In the genomic region with DNA sequence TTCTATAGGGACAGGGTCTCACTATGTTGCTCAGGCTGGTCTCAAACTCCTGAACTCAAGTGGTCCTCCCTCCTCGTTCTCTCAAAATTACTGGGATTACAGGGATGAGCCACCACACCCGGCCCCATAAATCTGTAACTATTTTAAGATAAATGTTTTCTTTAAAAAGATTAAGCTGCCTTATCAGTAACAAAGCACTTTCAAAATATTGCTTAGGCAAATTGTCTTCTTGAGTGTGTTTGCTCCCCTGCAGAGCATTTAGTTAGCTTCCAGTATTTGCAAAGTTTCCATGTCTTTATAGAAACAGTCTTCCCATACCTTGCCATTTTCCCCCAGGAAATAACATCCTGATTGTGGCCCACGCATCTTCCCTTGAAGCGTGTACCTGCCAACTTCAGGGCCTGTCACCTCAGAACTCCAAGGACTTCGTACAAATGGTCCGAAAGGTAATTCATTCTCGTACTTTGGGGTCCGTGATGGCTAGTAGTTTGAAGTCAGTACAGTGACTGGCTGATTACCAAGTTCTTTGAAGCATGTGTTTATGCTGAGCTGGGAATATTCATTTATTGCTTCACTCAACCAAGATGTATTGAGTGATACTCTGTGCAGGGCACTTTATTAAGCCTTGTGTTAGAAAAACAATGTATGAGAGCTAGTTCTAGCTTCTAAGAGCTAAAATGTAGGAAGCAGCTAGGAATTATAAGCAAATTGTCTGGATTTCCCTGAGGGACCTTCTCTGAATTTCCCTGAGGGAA, we compare ENCODE assay signal across 10 cellular contexts. TPM values are rescaled to one million over a fixed set of nuclear protein-coding genes. Genes with fewer than 3 reads are reported as not detected.
DNase-seq lines count a peak whose midpoint lies in the region; ATAC-seq and TF ChIP-seq lines count a peak whose summit lies in the region.
"Had no signal": no experiment of that assay in that cellular context is flagged by ENCODE, and none has a peak within 500 bp of the region (broad histone marks: within the 10 kb centered on the region; RNA-seq: fewer than 3 reads in every experiment).

No MANE protein-coding gene starts in this region.

- peaks cover 55% of the 10 kb centered on the region for H3K4me1 Mint-ChIP-seq in activated T-cell treated with anti-CD3 and anti-CD28 coated beads, Interleukin-2, amount 50 U/mL, for 72 hours (ENCODE audit: low read depth)
- peaks cover 43% of the 10 kb centered on the region for H3K4me1 Mint-ChIP-seq in activated T-cell treated with anti-CD3 and anti-CD28 coated beads, Interleukin-2, amount 50 U/mL, for 4 hours (ENCODE audit: low read depth)
- H3K4me1 Mint-ChIP-seq in activated T-helper 17 cell treated with anti-CD3 and anti-CD28 coated beads, Interleukin-2, amount 50 U/mL, for 72 hours, result peaks cover 9% of the 10 kb centered on the region

- TF ChIP-seq POLR2A in testis (IDR thresholded peaks at IDR 0.05), result no peak

- no peaks in the 10 kb centered on the region for H3K9me3 Mint-ChIP-seq in activated T-cell treated with anti-CD3 and anti-CD28 coated beads, Interleukin-2, amount 50 U/mL, for 72 hours
- H3K9me3 Mint-ChIP-seq in activated T-cell treated with anti-CD3 and anti-CD28 coated beads, Interleukin-2, amount 50 U/mL, for 4 hours, result no peaks in the 10 kb centered on the region
- no peaks in the 10 kb centered on the region for H3K9me3 Mint-ChIP-seq in activated T-helper 17 cell treated with anti-CD3 and anti-CD28 coated beads, Interleukin-2, amount 50 U/mL, for 72 hours

- intact Hi-C loops in left lung (cut with DNase I) (no loop called here), testis (cut with DNase I; ENCODE audit: low total_unique reads) (no loop called here)

- peaks cover 1 to 4% of the 10 kb centered on the region in 2 donors for H3K36me3 Mint-ChIP-seq in activated T-cell treated with anti-CD3 and anti-CD28 coated beads, Interleukin-2, amount 50 U/mL, for 72 hours (ENCODE audit: insufficient read depth in 2 of 2)
- H3K36me3 Mint-ChIP-seq in activated T-cell treated with anti-CD3 and anti-CD28 coated beads, Interleukin-2, amount 50 U/mL, for 4 hours (ENCODE audit: insufficient read depth), result peaks cover 42% of the 10 kb centered on the region
- H3K36me3 Mint-ChIP-seq in activated T-helper 17 cell treated with anti-CD3 and anti-CD28 coated beads, Interleukin-2, amount 50 U/mL, for 72 hours (ENCODE audit: low read depth), result peaks cover 43% of the 10 kb centered on the region

- H3K4me3 Mint-ChIP-seq in activated T-cell treated with anti-CD3 and anti-CD28 coated beads, Interleukin-2, amount 50 U/mL, for 72 hours, result peak overlapping the region; percentile 43 to 50
- H3K4me3 Mint-ChIP-seq in activated T-cell treated with anti-CD3 and anti-CD28 coated beads, Interleukin-2, amount 50 U/mL, for 4 hours, result no peak overlapping the region
- peak overlapping the region; percentile 24 for H3K4me3 Mint-ChIP-seq in activated T-helper 17 cell treated with anti-CD3 and anti-CD28 coated beads, Interleukin-2, amount 50 U/mL, for 72 hours

- no peak overlapping the region for H3K4me3 ChIP-seq in left lung
- no peak overlapping the region for H3K4me3 ChIP-seq in testis

- H3K27me3 Mint-ChIP-seq in activated T-cell treated with anti-CD3 and anti-CD28 coated beads, Interleukin-2, amount 50 U/mL, for 72 hours (ENCODE audit: low read depth), result no peaks in the 10 kb centered on the region
- H3K27me3 Mint-ChIP-seq in activated T-cell treated with anti-CD3 and anti-CD28 coated beads, Interleukin-2, amount 50 U/mL, for 4 hours (ENCODE audit: low read depth), result no peaks in the 10 kb centered on the region
- H3K27me3 Mint-ChIP-seq in activated T-helper 17 cell treated with anti-CD3 and anti-CD28 coated beads, Interleukin-2, amount 50 U/mL, for 72 hours, result no peaks in the 10 kb centered on the region

- H3K27me3 ChIP-seq in left lung (no peaks in the 10 kb centered on the region), testis (no peaks in the 10 kb centered on the region)

- no peak for ATAC-seq in activated T-cell treated with anti-CD3 and anti-CD28 coated beads, Interleukin-2, amount 50 U/mL, for 72 hours (replicated peaks in 1 of 2)
- ATAC-seq in activated T-cell treated with anti-CD3 and anti-CD28 coated beads, Interleukin-2, amount 50 U/mL, for 4 hours, result no peak
- no peak for ATAC-seq in activated T-helper 17 cell treated with anti-CD3 and anti-CD28 coated beads, Interleukin-2, amount 50 U/mL, for 72 hours (replicated peaks)
- ATAC-seq in left lung (peak; percentile 18), HG03565 (IDR thresholded peaks at IDR 0.05; ENCODE audit: unreplicated experiment) (no peak)

- DNase-seq in activated T-cell treated with anti-CD3 and anti-CD28 coated beads, Interleukin-2, amount 50 U/mL, for 72 hours, result no peak
- no peak for DNase-seq in activated T-cell treated with anti-CD3 and anti-CD28 coated beads, Interleukin-2, amount 50 U/mL, for 4 hours
- DNase-seq in left lung (no peak), testis (no peak), GM20000 (ENCODE audit: low spot score) (no peak), HPDE6-E6E7 (ENCODE audit: extremely low spot score) (no peak)
- DNase-seq: NCI-H1105 treated with DMSO at 0.1 percent for 48 hours; stimulated activated CD4-positive, alpha-beta T cell treated with anti-CD3 and anti-CD28 coated beads, Interleukin-1b, Interleukin-23, amount 100 ng/mL, for 48 hours had no signal

- WGBS in testis, 2 donors, result 71 to 81% methylated on average over 8 of the region's 8 CpGs

- peak overlapping the region; percentile 10 to 34 for H3K27ac ChIP-seq in left lung
- peak overlapping the region; percentile 58 to 59 for H3K27ac ChIP-seq in testis

- no peaks in the 10 kb centered on the region for H3K9me3 ChIP-seq in left lung
- no peaks in the 10 kb centered on the region for H3K9me3 ChIP-seq in testis

- H3K4me1 ChIP-seq in left lung (peaks cover 0 to 7% of the 10 kb centered on the region in 2 donors), testis (peaks cover 14% of the 10 kb centered on the region)

- TF ChIP-seq CTCF in left lung (IDR thresholded peaks at IDR 0.05), result no peak
- TF ChIP-seq CTCF in testis (IDR thresholded peaks at IDR 0.05), result no peak
- no peak for TF ChIP-seq CTCF in GM20000 (IDR thresholded peaks at IDR 0.05; ENCODE audit: extremely low read depth, missing control alignments)

- H3K36me3 ChIP-seq in left lung (peaks cover 0 to 52% of the 10 kb centered on the region in 2 donors), testis (ENCODE audit: low read depth, missing control alignments) (no peaks in the 10 kb centered on the region)

- peak overlapping the region; percentile 19 for H3K27ac Mint-ChIP-seq in activated T-cell treated with anti-CD3 and anti-CD28 coated beads, Interleukin-2, amount 50 U/mL, for 72 hours
- peak overlapping the region; percentile 32 for H3K27ac Mint-ChIP-seq in activated T-helper 17 cell treated with anti-CD3 and anti-CD28 coated beads, Interleukin-2, amount 50 U/mL, for 72 hours

RNA-seq across cellular contexts. Expression of a gene that starts 30.4 kb away (rescaled TPM):
- total RNA-seq in activated T-cell treated with anti-CD3 and anti-CD28 coated beads, Interleukin-2, amount 50 U/mL, for 72 hours, result 10 to 100 TPM in 1 of 2 donors, 1 to 10 TPM in 1; 9.7 to 12.9 TPM
- total RNA-seq in activated T-cell treated with anti-CD3 and anti-CD28 coated beads, Interleukin-2, amount 50 U/mL, for 4 hours, result 10 to 100 TPM; 20.7 to 23.7 (median 20.8) TPM
- total RNA-seq in activated T-helper 17 cell treated with anti-CD3 and anti-CD28 coated beads, Interleukin-2, amount 50 U/mL, for 72 hours, result under 1 TPM in 1 of 2 donors, not detected in 1; 0.11 TPM
- 1 to 10 TPM; 2.5 to 3.4 TPM for total RNA-seq in left lung
- under 1 TPM in 1 of 2 donors, not detected in 1; 0.50 TPM for total RNA-seq in testis
- 1.7 TPM for polyA plus RNA-seq in testis (ENCODE audit: insufficient read depth, low read depth, low replicate concordance)
